In the genomic region with DNA sequence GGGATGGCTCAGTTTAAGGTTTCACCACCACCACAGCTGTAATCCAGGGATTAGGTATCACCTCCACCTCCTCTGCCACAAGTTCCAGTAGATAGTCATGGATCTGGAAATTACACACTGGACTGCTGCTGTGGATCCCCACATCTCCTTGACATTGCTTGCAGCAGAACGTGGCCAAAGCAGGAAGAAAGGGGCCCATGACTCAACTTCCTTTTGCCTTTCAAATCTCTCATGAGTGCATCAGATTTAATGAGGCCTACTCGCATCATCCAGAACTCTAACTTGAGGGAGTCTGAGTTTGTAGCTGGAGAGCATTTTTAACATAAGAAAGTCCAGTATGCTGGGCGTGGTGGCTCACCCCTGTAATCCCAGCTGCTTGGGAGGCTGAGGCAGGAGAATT, we compare ENCODE assay signal across 1 cellular context.
TF ChIP-seq lines count a peak whose summit lies in the region.

No MANE protein-coding gene starts in this region.

TF ChIP-seq in GM23338, 12 proteins besides CTCF, POLR2A, EP300 and RAD21 (continued from another document):
- TF ChIP-seq, protein P1, sequence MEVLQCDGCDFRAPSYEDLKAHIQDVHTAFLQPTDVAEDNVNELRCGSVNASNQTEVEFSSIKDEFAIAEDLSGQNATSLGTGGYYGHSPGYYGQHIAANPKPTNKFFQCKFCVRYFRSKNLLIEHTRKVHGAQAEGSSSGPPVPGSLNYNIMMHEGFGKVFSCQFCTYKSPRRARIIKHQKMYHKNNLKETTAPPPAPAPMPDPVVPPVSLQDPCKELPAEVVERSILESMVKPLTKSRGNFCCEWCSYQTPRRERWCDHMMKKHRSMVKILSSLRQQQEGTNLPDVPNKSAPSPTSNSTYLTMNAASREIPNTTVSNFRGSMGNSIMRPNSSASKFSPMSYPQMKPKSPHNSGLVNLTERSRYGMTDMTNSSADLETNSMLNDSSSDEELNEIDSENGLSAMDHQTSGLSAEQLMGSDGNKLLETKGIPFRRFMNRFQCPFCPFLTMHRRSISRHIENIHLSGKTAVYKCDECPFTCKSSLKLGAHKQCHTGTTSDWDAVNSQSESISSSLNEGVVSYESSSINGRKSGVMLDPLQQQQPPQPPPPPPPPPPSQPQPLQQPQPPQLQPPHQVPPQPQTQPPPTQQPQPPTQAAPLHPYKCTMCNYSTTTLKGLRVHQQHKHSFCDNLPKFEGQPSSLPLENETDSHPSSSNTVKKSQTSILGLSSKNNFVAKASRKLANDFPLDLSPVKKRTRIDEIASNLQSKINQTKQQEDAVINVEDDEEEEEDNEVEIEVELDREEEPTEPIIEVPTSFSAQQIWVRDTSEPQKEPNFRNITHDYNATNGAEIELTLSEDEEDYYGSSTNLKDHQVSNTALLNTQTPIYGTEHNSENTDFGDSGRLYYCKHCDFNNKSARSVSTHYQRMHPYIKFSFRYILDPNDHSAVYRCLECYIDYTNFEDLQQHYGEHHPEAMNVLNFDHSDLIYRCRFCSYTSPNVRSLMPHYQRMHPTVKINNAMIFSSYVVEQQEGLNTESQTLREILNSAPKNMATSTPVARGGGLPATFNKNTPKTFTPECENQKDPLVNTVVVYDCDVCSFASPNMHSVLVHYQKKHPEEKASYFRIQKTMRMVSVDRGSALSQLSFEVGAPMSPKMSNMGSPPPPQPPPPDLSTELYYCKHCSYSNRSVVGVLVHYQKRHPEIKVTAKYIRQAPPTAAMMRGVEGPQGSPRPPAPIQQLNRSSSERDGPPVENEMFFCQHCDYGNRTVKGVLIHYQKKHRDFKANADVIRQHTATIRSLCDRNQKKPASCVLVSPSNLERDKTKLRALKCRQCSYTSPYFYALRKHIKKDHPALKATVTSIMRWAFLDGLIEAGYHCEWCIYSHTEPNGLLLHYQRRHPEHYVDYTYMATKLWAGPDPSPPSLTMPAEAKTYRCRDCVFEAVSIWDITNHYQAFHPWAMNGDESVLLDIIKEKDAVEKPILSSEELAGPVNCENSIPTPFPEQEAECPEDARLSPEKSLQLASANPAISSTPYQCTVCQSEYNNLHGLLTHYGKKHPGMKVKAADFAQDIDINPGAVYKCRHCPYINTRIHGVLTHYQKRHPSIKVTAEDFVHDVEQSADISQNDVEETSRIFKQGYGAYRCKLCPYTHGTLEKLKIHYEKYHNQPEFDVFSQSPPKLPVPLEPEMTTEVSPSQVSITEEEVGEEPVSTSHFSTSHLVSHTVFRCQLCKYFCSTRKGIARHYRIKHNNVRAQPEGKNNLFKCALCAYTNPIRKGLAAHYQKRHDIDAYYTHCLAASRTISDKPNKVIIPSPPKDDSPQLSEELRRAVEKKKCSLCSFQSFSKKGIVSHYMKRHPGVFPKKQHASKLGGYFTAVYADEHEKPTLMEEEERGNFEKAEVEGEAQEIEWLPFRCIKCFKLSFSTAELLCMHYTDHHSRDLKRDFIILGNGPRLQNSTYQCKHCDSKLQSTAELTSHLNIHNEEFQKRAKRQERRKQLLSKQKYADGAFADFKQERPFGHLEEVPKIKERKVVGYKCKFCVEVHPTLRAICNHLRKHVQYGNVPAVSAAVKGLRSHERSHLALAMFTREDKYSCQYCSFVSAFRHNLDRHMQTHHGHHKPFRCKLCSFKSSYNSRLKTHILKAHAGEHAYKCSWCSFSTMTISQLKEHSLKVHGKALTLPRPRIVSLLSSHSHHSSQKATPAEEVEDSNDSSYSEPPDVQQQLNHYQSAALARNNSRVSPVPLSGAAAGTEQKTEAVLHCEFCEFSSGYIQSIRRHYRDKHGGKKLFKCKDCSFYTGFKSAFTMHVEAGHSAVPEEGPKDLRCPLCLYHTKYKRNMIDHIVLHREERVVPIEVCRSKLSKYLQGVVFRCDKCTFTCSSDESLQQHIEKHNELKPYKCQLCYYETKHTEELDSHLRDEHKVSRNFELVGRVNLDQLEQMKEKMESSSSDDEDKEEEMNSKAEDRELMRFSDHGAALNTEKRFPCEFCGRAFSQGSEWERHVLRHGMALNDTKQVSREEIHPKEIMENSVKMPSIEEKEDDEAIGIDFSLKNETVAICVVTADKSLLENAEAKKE (CRISPR knock-in tag; IDR thresholded peaks at IDR 0.05), result no peak
- TF ChIP-seq EZH2phosphoT487 (IDR thresholded peaks at IDR 0.05; ENCODE audit: unreplicated experiment) (no peak), ZNF331 (CRISPR knock-in tag; IDR thresholded peaks at IDR 0.05; ENCODE audit: low read depth) (no peak), NANOG (IDR thresholded peaks at IDR 0.05; ENCODE audit: borderline replicate concordance) (no peak)
